In genomic region chr4:82688091-82688815, GRCh38 we compare ENCODE assay signal across 22 cellular contexts.
A peak's percentile ranks its signal among the peaks of the same experiment; 100 is the strongest.
DNase-seq lines count a peak whose midpoint lies in the region; ATAC-seq and TF ChIP-seq lines count a peak whose summit lies in the region.
"Had no signal": no experiment of that assay in that cellular context is flagged by ENCODE, and none has a peak within 500 bp of the region (broad histone marks: within the 10 kb centered on the region; RNA-seq: fewer than 3 reads in every experiment).

No MANE protein-coding gene starts in this region.

- H3K9me3 ChIP-seq in right atrium auricular region (no peaks in the 10 kb centered on the region), SJCRH30 (replicated peaks) (no peaks in the 10 kb centered on the region; the same call in 1 of the 2 replicates), PC-3 (ENCODE audit: low read length) (no peaks in the 10 kb centered on the region)
- H3K9me3 ChIP-seq: BE2C, upper lobe of right lung had no signal

- no peak overlapping the region for H3K4me3 ChIP-seq in right atrium auricular region
- no peak overlapping the region for H3K4me3 ChIP-seq in SJCRH30
- no peak overlapping the region for H3K4me3 ChIP-seq in fibroblast of the aortic adventitia (ENCODE audit: low read depth, low read length)
- H3K4me3 ChIP-seq in PC-3 (ENCODE audit: low read length) = no peak overlapping the region
- H3K4me3 ChIP-seq: coronary artery, SK-N-MC, upper lobe of right lung had no signal

- H3K79me2 ChIP-seq in PC-3 (ENCODE audit: low read length) = no peaks in the 10 kb centered on the region

- DNase-seq in Right ventricle myocardium superior (no peak), right atrium auricular region (ENCODE audit: low spot score) (no peak), SJCRH30 (peak; percentile 62 to 80), fibroblast of the aortic adventitia (ENCODE audit: low read depth) (peak; percentile 35), NCI-H1694 (lab: John Stamatoyannopoulos, UW) (no peak), head of caudate nucleus (no peak), DMS79 treated with DMSO at 0.1 percent for 48 hours (lab: John Stamatoyannopoulos, UW) (no peak), PC-3 (no peak)
- DNase-seq: activated CD4-positive, alpha-beta T cell treated with anti-CD3 and anti-CD28 coated beads for 1 hour; activated gamma-delta T cell; BE2C; brain microvascular endothelial cell; glutamatergic neuron; HCEC 1CT; mesenchymal stem cell; naive thymus-derived CD8-positive, alpha-beta T cell; NCI-H1048; NCI-H2029; retina; upper lobe of right lung had no signal

- no peak overlapping the region for H2AFZ ChIP-seq in PC-3 (ENCODE audit: low read length)

- POLR2A ChIA-PET in PC-3 (lab: Charles Lee; ENCODE audit: unreplicated experiment) = no interaction called here

- no peaks in the 10 kb centered on the region for H3K9me2 ChIP-seq in PC-3 (replicated peaks; ENCODE audit: low read length)

- intact Hi-C loops in Right ventricle myocardium superior (cut with DNase I) = no loop called here
- intact Hi-C loops in head of caudate nucleus (cut with DNase I) = no loop called here
- intact Hi-C loops in PC-3 (cut with micrococcal nuclease) = no loop called here

- H3K27ac ChIP-seq in right atrium auricular region (no peak overlapping the region), SJCRH30 (no peak overlapping the region), PC-3 (ENCODE audit: low read length) (no peak overlapping the region)
- H3K27ac ChIP-seq: brain microvascular endothelial cell, coronary artery, SK-N-MC, upper lobe of right lung had no signal

- H3K9ac ChIP-seq in PC-3 (ENCODE audit: low read length) = no peak overlapping the region

- ATAC-seq in Right ventricle myocardium superior (ENCODE audit: poor library complexity) (peak; percentile 41), PC-3 (no peak)
- ATAC-seq: naive thymus-derived CD8-positive, alpha-beta T cell; upper lobe of right lung had no signal

- BruUV-seq in PC-3 (replicated peaks; lab: Mats Ljungman, UMichigan) = no TSS peak

- TF ChIP-seq CTCF in right atrium auricular region (IDR thresholded peaks at IDR 0.05) (no peak), fibroblast of the aortic adventitia (IDR thresholded peaks at IDR 0.05; ENCODE audit: insufficient read depth, low read length) (no peak), PC-3 (conservative IDR thresholded peaks at IDR 0.05; ENCODE audit: low read depth, low read length) (no peak)

- CTCF ChIA-PET in PC-3 (lab: Charles Lee) = no interaction called here

- H3K4me2 ChIP-seq in PC-3 (ENCODE audit: low read length) = no peak overlapping the region

- H3K27me3 ChIP-seq in right atrium auricular region = no peaks in the 10 kb centered on the region
- H3K27me3 ChIP-seq in SJCRH30 = no peaks in the 10 kb centered on the region
- H3K27me3 ChIP-seq in PC-3 (ENCODE audit: low read length) = no peaks in the 10 kb centered on the region
- H3K27me3 ChIP-seq: BE2C, brain microvascular endothelial cell, upper lobe of right lung had no signal

- H3K36me3 ChIP-seq in right atrium auricular region (no peaks in the 10 kb centered on the region), SJCRH30 (no peaks in the 10 kb centered on the region), PC-3 (ENCODE audit: low read depth, low read length) (no peaks in the 10 kb centered on the region)
- H3K36me3 ChIP-seq: BE2C, brain microvascular endothelial cell, upper lobe of right lung had no signal

- no peaks in the 10 kb centered on the region for H3K4me1 ChIP-seq in right atrium auricular region
- peaks cover 12% of the 10 kb centered on the region for H3K4me1 ChIP-seq in SJCRH30
- no peaks in the 10 kb centered on the region for H3K4me1 ChIP-seq in PC-3 (ENCODE audit: insufficient read depth, low read length)
- H3K4me1 ChIP-seq: BE2C, upper lobe of right lung had no signal

- H4K20me1 ChIP-seq in PC-3 (ENCODE audit: low read length) = no peaks in the 10 kb centered on the region

- no peaks in the 10 kb centered on the region for H3F3A ChIP-seq in PC-3 (ENCODE audit: low read length, unreplicated experiment)

Comparison
In these comparisons a context has a peak if more than half of its experiments do, and no peak if none do; other contexts are left out.
1. DNase-seq: peak in SJCRH30 (2 of 2) and fibroblast of the aortic adventitia (single experiment); none in Right ventricle myocardium superior (single experiment), right atrium auricular region (single experiment), NCI-H1694 (single experiment), head of caudate nucleus (0 of 42), DMS79 treated with DMSO at 0.1 percent for 48 hours (single experiment) and PC-3 (single experiment).